Comparison of ENCODE assay signal across 27 cellular contexts in genomic region chr1:116956378-116956777, GRCh38.
DNase-seq lines count a peak whose midpoint lies in the region; ATAC-seq and FAIRE-seq lines count a peak whose summit lies in the region.
"Had no signal": no experiment of that assay in that cellular context is flagged by ENCODE, and none has a peak within 500 bp of the region (broad histone marks: within the 10 kb centered on the region; RNA-seq: fewer than 3 reads in every experiment).

No MANE protein-coding gene starts in this region.

- DNase-seq in DMS153 (lab: John Stamatoyannopoulos, UW): peak; percentile 29
- DNase-seq in NCI-H146 (lab: John Stamatoyannopoulos, UW): peak; percentile 88
- DNase-seq in NCI-H2171 treated with DMSO at 0.1 percent for 48 hours (lab: John Stamatoyannopoulos, UW): peak; percentile 90
- peak; percentile 30 for DNase-seq in SHP77 treated with DMSO at 0.1 percent for 48 hours (lab: John Stamatoyannopoulos, UW)
- DNase-seq in NCI-H1092 treated with DMSO at 0.1 percent for 48 hours (lab: John Stamatoyannopoulos, UW): no peak
- DNase-seq in urothelium cell line (ENCODE audit: low spot score): no peak
- DNase-seq: activated CD8-positive, alpha-beta T cell treated with anti-CD3 and anti-CD28 coated beads for 36 hours; AML-193; CD4-positive, alpha-beta memory T cell; DND-41; effector CD4-positive, alpha-beta T cell; H9; KBM-7; left ventricle myocardium inferior; MG63; NCI-H1930; stimulated activated CD4-positive, alpha-beta T cell treated with anti-CD3 and anti-CD28 coated beads, Interleukin-12 subunit alpha, Interleukin-12 subunit beta, amount 100 ng/mL, for 4 hours; stimulated activated CD4-positive, alpha-beta T cell treated with anti-CD3 and anti-CD28 coated beads, Interleukin-4, amount 100 ng/mL, for 4 hours had no signal

- FAIRE-seq in urothelium cell line (lab: Jason Lieb, UNC): no peak
- FAIRE-seq: A549, GM19239, HTR-8/SVneo had no signal

- ATAC-seq in HG03457 (IDR thresholded peaks at IDR 0.05; ENCODE audit: unreplicated experiment) (no peak), GM21786 (IDR thresholded peaks at IDR 0.05; ENCODE audit: unreplicated experiment) (no peak)
- ATAC-seq: A549; activated CD8-positive, alpha-beta T cell treated with anti-CD3 and anti-CD28 coated beads for 36 hours; activated naive CD4-positive, alpha-beta T cell treated with anti-CD3 and anti-CD28 coated beads, Interleukin-2, amount 50 U/mL, for 72 hours; sciatic nerve; SK-N-SH treated with all-trans-retinoic acid at 6 μM for 48 hours; stimulated activated memory B cell treated with anti-CD40 and anti-IgM and Interleukin-4, amounts not matched to agents 10 μg/mL and 1 μg/mL and 100 μg/mL, for 72 hours had no signal

Comparison
In these comparisons a context has a peak if more than half of its experiments do, and no peak if none do; other contexts are left out.
1. DNase-seq: peak in DMS153 (single experiment), NCI-H146 (single experiment), NCI-H2171 treated with DMSO at 0.1 percent for 48 hours (single experiment) and SHP77 treated with DMSO at 0.1 percent for 48 hours (single experiment); none in NCI-H1092 treated with DMSO at 0.1 percent for 48 hours (single experiment) and urothelium cell line (single experiment).